8 cellular contexts compared by ENCODE assay signal in genomic region chr3:184777566-184778356, GRCh38. TPM values are rescaled to one million over a fixed set of nuclear protein-coding genes. Genes with fewer than 3 reads are reported as not detected.
DNase-seq lines count a peak whose midpoint lies in the region; ATAC-seq, FAIRE-seq and TF ChIP-seq lines count a peak whose summit lies in the region.

No MANE protein-coding gene starts in this region.

- H3K9me3 ChIP-seq in HEK293 (ENCODE audit: control insufficient read depth, insufficient read depth, low read depth, low read length) (no peaks in the 10 kb centered on the region), SU-DHL-6 (ENCODE audit: insufficient read depth, low read length) (no peaks in the 10 kb centered on the region)

- H2AFZ ChIP-seq in SU-DHL-6 (ENCODE audit: low read depth, low read length, severe bottlenecking), result no peak overlapping the region

- no peak overlapping the region for H3K27ac Mint-ChIP-seq in activated naive CD8-positive, alpha-beta T cell treated with anti-CD3 and anti-CD28 coated beads, Interleukin-2, amount 10 ng/mL, durations not matched to agents 7 days and 5 days
- H3K27ac Mint-ChIP-seq in progenitor cell of endocrine pancreas, result no peak overlapping the region

- H3K36me3 ChIP-seq in HEK293 (ENCODE audit: control insufficient read depth in 2 of 2, insufficient read depth in 1 of 2, low read length in 2 of 2) (no peaks in the 10 kb centered on the region), SU-DHL-6 (ENCODE audit: low read length) (no peaks in the 10 kb centered on the region)

- no peak overlapping the region for H3K9ac ChIP-seq in SU-DHL-6 (ENCODE audit: low read length)

- ATAC-seq in activated naive CD8-positive, alpha-beta T cell treated with anti-CD3 and anti-CD28 coated beads, Interleukin-2, amount 10 ng/mL, durations not matched to agents 7 days and 5 days (ENCODE audit: low read depth), result peak; percentile 91
- peak; percentile 93 for ATAC-seq in Right ventricle myocardium superior (ENCODE audit: poor library complexity)

- no peak overlapping the region for H3K4me2 ChIP-seq in SU-DHL-6 (ENCODE audit: low read depth, low read length, poor library complexity, severe bottlenecking)

- no peaks in the 10 kb centered on the region for H3K9me3 Mint-ChIP-seq in activated naive CD8-positive, alpha-beta T cell treated with anti-CD3 and anti-CD28 coated beads, Interleukin-2, amount 10 ng/mL, durations not matched to agents 7 days and 5 days
- no peaks in the 10 kb centered on the region for H3K9me3 Mint-ChIP-seq in progenitor cell of endocrine pancreas (ENCODE audit: low read depth)

- no peaks in the 10 kb centered on the region for H3K4me1 ChIP-seq in HEK293 (ENCODE audit: control insufficient read depth, insufficient read depth, low read length)

- no peaks in the 10 kb centered on the region for H4K20me1 ChIP-seq in SU-DHL-6 (ENCODE audit: low read depth, low read length)

- peaks cover 21% of the 10 kb centered on the region for H3K27me3 Mint-ChIP-seq in activated naive CD8-positive, alpha-beta T cell treated with anti-CD3 and anti-CD28 coated beads, Interleukin-2, amount 10 ng/mL, durations not matched to agents 7 days and 5 days
- peaks cover 41% of the 10 kb centered on the region for H3K27me3 Mint-ChIP-seq in progenitor cell of endocrine pancreas

- no peaks in the 10 kb centered on the region for H3F3A ChIP-seq in SU-DHL-6 (ENCODE audit: insufficient read depth)

- peak; percentile 23 for FAIRE-seq in urothelium cell line (lab: Jason Lieb, UNC)

- no peaks in the 10 kb centered on the region for H3K9me2 ChIP-seq in SU-DHL-6 (replicated peaks; ENCODE audit: insufficient read depth, low read length)

- H3K4me3 ChIP-seq in HEK293 (ENCODE audit: low read depth, low read length), result no peak overlapping the region
- H3K4me3 ChIP-seq in SU-DHL-6 (ENCODE audit: insufficient read depth, low read length, poor library complexity, severe bottlenecking), result no peak overlapping the region

- intact Hi-C loops in Right ventricle myocardium superior (cut with DNase I), result loop anchor here (1.0 to 5.0 kb wide), 2 partner anchors 65 to 216 kb away; partner anchors contain the start of genes EPHB3 and MAGEF1

- H3K36me3 Mint-ChIP-seq in activated naive CD8-positive, alpha-beta T cell treated with anti-CD3 and anti-CD28 coated beads, Interleukin-2, amount 10 ng/mL, durations not matched to agents 7 days and 5 days, result no peaks in the 10 kb centered on the region
- no peaks in the 10 kb centered on the region for H3K36me3 Mint-ChIP-seq in progenitor cell of endocrine pancreas (ENCODE audit: insufficient read depth)

- peaks cover 5% of the 10 kb centered on the region for H3K4me1 Mint-ChIP-seq in activated naive CD8-positive, alpha-beta T cell treated with anti-CD3 and anti-CD28 coated beads, Interleukin-2, amount 10 ng/mL, durations not matched to agents 7 days and 5 days
- peaks cover 8% of the 10 kb centered on the region for H3K4me1 Mint-ChIP-seq in progenitor cell of endocrine pancreas (ENCODE audit: low read depth)

- DNase-seq in DMS 273 (lab: John Stamatoyannopoulos, UW; ENCODE audit: unreplicated experiment) (peak; percentile 97), NCI-H1436 (lab: John Stamatoyannopoulos, UW) (peak; percentile 93), Right ventricle myocardium superior (peak; percentile 85), progenitor cell of endocrine pancreas (ENCODE audit: low spot score, unreplicated experiment) (peak; percentile 81), urothelium cell line (ENCODE audit: low spot score) (peak; percentile 88)
- DNase-seq in activated naive CD8-positive, alpha-beta T cell treated with anti-CD3 and anti-CD28 coated beads, Interleukin-2, amount 10 ng/mL, durations not matched to agents 7 days and 5 days, result peak; percentile 66

- H3K27me3 ChIP-seq in SU-DHL-6 (ENCODE audit: low read length), result no peaks in the 10 kb centered on the region

- H3K4me3 Mint-ChIP-seq in activated naive CD8-positive, alpha-beta T cell treated with anti-CD3 and anti-CD28 coated beads, Interleukin-2, amount 10 ng/mL, durations not matched to agents 7 days and 5 days, result no peak overlapping the region
- no peak overlapping the region for H3K4me3 Mint-ChIP-seq in progenitor cell of endocrine pancreas (ENCODE audit: low read depth)

- TF ChIP-seq CTCF in HEK293 (tag by site-specific recombination; IDR thresholded peaks at IDR 0.05) (peak; percentile 60; the same call in 1 of the 2 replicates), SU-DHL-6 (IDR thresholded peaks at IDR 0.05; ENCODE audit: insufficient read depth, low read length, poor library complexity, severe bottlenecking) (peak; percentile 68), progenitor cell of endocrine pancreas (IDR thresholded peaks at IDR 0.05; ENCODE audit: unreplicated experiment) (peak; percentile 91)

- POLR2A ChIA-PET in HEK293 (lab: Yijun Ruan, JAX), result interaction anchor here (2.5 kb wide), 1 partner anchor 217 kb away, joined by 13 read pairs; the partner anchor contains the start of gene EPHB3
- POLR2A ChIA-PET in activated naive CD8-positive, alpha-beta T cell treated with anti-CD3 and anti-CD28 coated beads, Interleukin-2, amount 10 ng/mL, durations not matched to agents 7 days and 5 days (lab: Charles Lee), result interaction anchor here (0.9 to 1.9 kb wide), 2 partner anchors 9 to 217 kb away, joined by 5 to 12 read pairs; partner anchors contain the start of gene EPHB3

- no peak overlapping the region for H3K27ac ChIP-seq in HEK293 (ENCODE audit: extremely low read depth, low read depth, low read length)
- H3K27ac ChIP-seq in SU-DHL-6 (ENCODE audit: low read depth, low read length), result no peak overlapping the region

- CTCF ChIA-PET in HEK293 (lab: Yijun Ruan, JAX), result interaction anchor here (0.5 to 1.9 kb wide), 12 partner anchors 9 to 406 kb away, joined by 3 to 9 read pairs (median 4); no protein-coding TSS in a partner anchor

- no peaks in the 10 kb centered on the region for H3K79me2 ChIP-seq in SU-DHL-6 (ENCODE audit: insufficient read depth, low read length)

TF ChIP-seq in HEK293, 187 proteins besides CTCF, POLR2A, EP300 and RAD21:
- peak; percentile 52 for TF ChIP-seq ZSCAN30 (tag by site-specific recombination; IDR thresholded peaks at IDR 0.05)
- peak; percentile 74 for TF ChIP-seq ZNF654 (tag by site-specific recombination; IDR thresholded peaks at IDR 0.05; ENCODE audit: low read depth)
- TF ChIP-seq ZNF660 (tag by site-specific recombination; IDR thresholded peaks at IDR 0.05), result peak; percentile 76; the same call in 1 of the 2 replicates
- TF ChIP-seq ZNF791 (tag by site-specific recombination; IDR thresholded peaks at IDR 0.05), result no peak
- TF ChIP-seq ZNF501 (tag by site-specific recombination; IDR thresholded peaks at IDR 0.05), result 0 out of 2 replicates have a peak, but pooled peaks have one; percentile 32
- no peak for TF ChIP-seq ZBTB6 (tag by site-specific recombination; IDR thresholded peaks at IDR 0.05)

RNA-seq across cellular contexts. Expression of gene VPS8, which starts 34.2 kb away (rescaled TPM):
- total RNA-seq in activated naive CD8-positive, alpha-beta T cell treated with anti-CD3 and anti-CD28 coated beads, Interleukin-2, amount 10 ng/mL, durations not matched to agents 7 days and 5 days, result 10 to 100 TPM; 56.8 to 59.1 TPM
- 51.5 TPM for total RNA-seq in Right ventricle myocardium superior
- total RNA-seq in progenitor cell of endocrine pancreas, result 78.9 and 89.4 TPM in 2 replicates
